In the genomic region with DNA sequence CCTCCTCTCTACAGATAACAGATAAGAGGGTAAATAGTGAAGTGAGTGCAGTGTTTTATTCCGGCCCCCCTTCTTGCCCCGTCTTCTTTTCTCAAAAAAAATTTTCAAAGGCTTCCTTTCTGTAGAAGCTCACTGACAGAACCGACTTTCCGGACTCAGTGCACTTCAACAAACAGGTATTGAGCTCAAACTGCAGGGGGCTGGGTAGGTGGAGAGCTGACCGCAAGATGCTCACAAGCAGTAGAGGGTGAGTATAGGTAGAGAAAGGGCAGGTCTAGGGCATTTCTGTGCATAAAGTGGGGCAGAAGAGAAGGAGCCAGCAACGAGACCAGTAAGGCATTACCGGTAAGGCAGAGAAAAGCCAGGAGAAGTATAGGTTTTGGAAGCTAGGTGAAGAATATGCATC, we compare ENCODE assay signal across 10 cellular contexts.
DNase-seq lines count a peak whose midpoint lies in the region; ATAC-seq and TF ChIP-seq lines count a peak whose summit lies in the region.
"Had no signal": no experiment of that assay in that cellular context is flagged by ENCODE, and none has a peak within 500 bp of the region (broad histone marks: within the 10 kb centered on the region; RNA-seq: fewer than 3 reads in every experiment).

No MANE protein-coding gene starts in this region.

- DNase-seq in activated T-cell treated with anti-CD3 and anti-CD28 coated beads for 48 hours (ENCODE audit: low read depth): peak; percentile 29
- no peak for DNase-seq in natural killer cell treated with Interleukin-12 subunit alpha and Interleukin-12 subunit beta and Interleukin-15 and Interleukin-18, amount 100 ng/mL, for 72 hours (ENCODE audit: low spot score)
- DNase-seq in EL: no peak
- DNase-seq in PC-9: no peak
- DNase-seq in ascending aorta (ENCODE audit: low spot score in 2 of 2): no peak
- DNase-seq: amygdala, foreskin fibroblast had no signal

- H3K9me2 ChIP-seq in DOHH2 (replicated peaks; ENCODE audit: control insufficient read depth, low read length) (no peaks in the 10 kb centered on the region), PC-9 (ENCODE audit: insufficient read depth) (no peaks in the 10 kb centered on the region)

- H3K27ac Mint-ChIP-seq in natural killer cell treated with Interleukin-12 subunit alpha and Interleukin-12 subunit beta and Interleukin-15 and Interleukin-18, amount 100 ng/mL, for 72 hours: peak overlapping the region; percentile 56

- H2AFZ ChIP-seq in PC-9: no peak overlapping the region

- peak overlapping the region; percentile 43 for H3K4me3 Mint-ChIP-seq in natural killer cell treated with Interleukin-12 subunit alpha and Interleukin-12 subunit beta and Interleukin-15 and Interleukin-18, amount 100 ng/mL, for 72 hours

- BruUV-seq in PC-9 (replicated peaks; lab: Mats Ljungman, UMichigan): no TSS peak

- CTCF ChIA-PET in PC-9 (lab: Charles Lee): no interaction called here

- peaks cover 90% of the 10 kb centered on the region for H3K4me1 ChIP-seq in DOHH2 (ENCODE audit: control insufficient read depth, low read length)
- no peaks in the 10 kb centered on the region for H3K4me1 ChIP-seq in PC-9 (replicated peaks; ENCODE audit: insufficient read depth)
- H3K4me1 ChIP-seq in ascending aorta: peaks cover 5 to 9% of the 10 kb centered on the region in 2 donors

- H3K79me2 ChIP-seq in DOHH2 (ENCODE audit: control insufficient read depth, low read length) (peaks cover 91% of the 10 kb centered on the region), PC-9 (ENCODE audit: low read depth) (no peaks in the 10 kb centered on the region)

- H3K36me3 Mint-ChIP-seq in natural killer cell treated with Interleukin-12 subunit alpha and Interleukin-12 subunit beta and Interleukin-15 and Interleukin-18, amount 100 ng/mL, for 72 hours: peaks cover 23% of the 10 kb centered on the region

- no peaks in the 10 kb centered on the region for H3K27me3 Mint-ChIP-seq in natural killer cell treated with Interleukin-12 subunit alpha and Interleukin-12 subunit beta and Interleukin-15 and Interleukin-18, amount 100 ng/mL, for 72 hours

- H3K4me3 ChIP-seq in DOHH2 (ENCODE audit: low read length) (peak overlapping the region; percentile 61), PC-9 (no peak overlapping the region), ascending aorta (no peak overlapping the region)

- H3K27me3 ChIP-seq in DOHH2 (ENCODE audit: control insufficient read depth, low read length) (no peaks in the 10 kb centered on the region), PC-9 (ENCODE audit: insufficient read depth, low read depth) (no peaks in the 10 kb centered on the region), ascending aorta (no peaks in the 10 kb centered on the region)

- POLR2A ChIA-PET in PC-9 (lab: Charles Lee; ENCODE audit: unreplicated experiment): no interaction called here

- peaks cover 61 to 63% of the 10 kb centered on the region in 2 donors for H3K4me1 Mint-ChIP-seq in natural killer cell treated with Interleukin-12 subunit alpha and Interleukin-12 subunit beta and Interleukin-15 and Interleukin-18, amount 100 ng/mL, for 72 hours (ENCODE audit: low read depth in 2 of 2)

- peak; percentile 32 for ATAC-seq in HG03280 (IDR thresholded peaks at IDR 0.05; ENCODE audit: unreplicated experiment)
- peak in 1 of 2 donors; percentile 14 for ATAC-seq in natural killer cell treated with Interleukin-12 subunit alpha and Interleukin-12 subunit beta and Interleukin-15 and Interleukin-18, amount 100 ng/mL, for 72 hours
- no peak for ATAC-seq in SK-N-SH treated with all-trans-retinoic acid at 6 μM for 48 hours

- H3F3A ChIP-seq in DOHH2 (ENCODE audit: control insufficient read depth, insufficient read depth): peaks cover 63% of the 10 kb centered on the region
- H3F3A ChIP-seq in PC-9 (ENCODE audit: insufficient read depth, low read depth): no peaks in the 10 kb centered on the region

- peak overlapping the region; percentile 85 for H3K4me2 ChIP-seq in DOHH2 (ENCODE audit: low read length)
- no peak overlapping the region for H3K4me2 ChIP-seq in PC-9

- H3K27ac ChIP-seq in DOHH2 (ENCODE audit: low read depth, low read length): peak overlapping the region; percentile 98
- no peak overlapping the region for H3K27ac ChIP-seq in PC-9
- no peak overlapping the region for H3K27ac ChIP-seq in ascending aorta

- TF ChIP-seq CTCF in DOHH2 (IDR thresholded peaks at IDR 0.05; ENCODE audit: low read depth, low read length, poor library complexity, severe bottlenecking): no peak
- no peak for TF ChIP-seq CTCF in PC-9 (conservative IDR thresholded peaks at IDR 0.05)
- TF ChIP-seq CTCF in ascending aorta (IDR thresholded peaks at IDR 0.05): no peak

- intact Hi-C loops in PC-9 (cut with micrococcal nuclease; ENCODE audit: unreplicated experiment): no loop called here
- intact Hi-C loops in ascending aorta (cut with DNase I): no loop called here

- H3K9me3 ChIP-seq in DOHH2 (ENCODE audit: control insufficient read depth, insufficient read depth, low read length): no peaks in the 10 kb centered on the region
- no peaks in the 10 kb centered on the region for H3K9me3 ChIP-seq in PC-9 (ENCODE audit: insufficient read depth, low read depth)
- no peaks in the 10 kb centered on the region for H3K9me3 ChIP-seq in ascending aorta

- H3K9me3 Mint-ChIP-seq in natural killer cell treated with Interleukin-12 subunit alpha and Interleukin-12 subunit beta and Interleukin-15 and Interleukin-18, amount 100 ng/mL, for 72 hours: peaks cover 3% of the 10 kb centered on the region

- peaks cover 86% of the 10 kb centered on the region for H3K36me3 ChIP-seq in DOHH2 (ENCODE audit: control insufficient read depth, low read length)
- no peaks in the 10 kb centered on the region for H3K36me3 ChIP-seq in PC-9 (ENCODE audit: low read depth)
- peaks cover 0 to 3% of the 10 kb centered on the region in 2 donors for H3K36me3 ChIP-seq in ascending aorta

- peaks cover 23% of the 10 kb centered on the region for H4K20me1 ChIP-seq in DOHH2 (ENCODE audit: control insufficient read depth, insufficient read depth, low read depth, low read length)
- no peaks in the 10 kb centered on the region for H4K20me1 ChIP-seq in PC-9 (ENCODE audit: insufficient read depth)

TF ChIP-seq in SK-N-SH treated with all-trans-retinoic acid at 6 μM for 48 hours, 23 proteins besides CTCF, POLR2A, EP300 and RAD21 (continues in another document):
- TF ChIP-seq RARB (CRISPR knock-in tag; IDR thresholded peaks at IDR 0.05): no peak
- TF ChIP-seq ISL1 (CRISPR knock-in tag; IDR thresholded peaks at IDR 0.05): no peak
- no peak for TF ChIP-seq ZNF8 (CRISPR knock-in tag; IDR thresholded peaks at IDR 0.05)
- TF ChIP-seq CSDC2 (CRISPR knock-in tag; IDR thresholded peaks at IDR 0.05): no peak
- TF ChIP-seq, protein P1, sequence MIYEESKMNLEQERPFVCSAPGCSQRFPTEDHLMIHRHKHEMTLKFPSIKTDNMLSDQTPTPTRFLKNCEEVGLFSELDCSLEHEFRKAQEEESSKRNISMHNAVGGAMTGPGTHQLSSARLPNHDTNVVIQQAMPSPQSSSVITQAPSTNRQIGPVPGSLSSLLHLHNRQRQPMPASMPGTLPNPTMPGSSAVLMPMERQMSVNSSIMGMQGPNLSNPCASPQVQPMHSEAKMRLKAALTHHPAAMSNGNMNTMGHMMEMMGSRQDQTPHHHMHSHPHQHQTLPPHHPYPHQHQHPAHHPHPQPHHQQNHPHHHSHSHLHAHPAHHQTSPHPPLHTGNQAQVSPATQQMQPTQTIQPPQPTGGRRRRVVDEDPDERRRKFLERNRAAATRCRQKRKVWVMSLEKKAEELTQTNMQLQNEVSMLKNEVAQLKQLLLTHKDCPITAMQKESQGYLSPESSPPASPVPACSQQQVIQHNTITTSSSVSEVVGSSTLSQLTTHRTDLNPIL (CRISPR knock-in tag; IDR thresholded peaks at IDR 0.05; ENCODE audit: low read depth): no peak
- TF ChIP-seq, protein P2, sequence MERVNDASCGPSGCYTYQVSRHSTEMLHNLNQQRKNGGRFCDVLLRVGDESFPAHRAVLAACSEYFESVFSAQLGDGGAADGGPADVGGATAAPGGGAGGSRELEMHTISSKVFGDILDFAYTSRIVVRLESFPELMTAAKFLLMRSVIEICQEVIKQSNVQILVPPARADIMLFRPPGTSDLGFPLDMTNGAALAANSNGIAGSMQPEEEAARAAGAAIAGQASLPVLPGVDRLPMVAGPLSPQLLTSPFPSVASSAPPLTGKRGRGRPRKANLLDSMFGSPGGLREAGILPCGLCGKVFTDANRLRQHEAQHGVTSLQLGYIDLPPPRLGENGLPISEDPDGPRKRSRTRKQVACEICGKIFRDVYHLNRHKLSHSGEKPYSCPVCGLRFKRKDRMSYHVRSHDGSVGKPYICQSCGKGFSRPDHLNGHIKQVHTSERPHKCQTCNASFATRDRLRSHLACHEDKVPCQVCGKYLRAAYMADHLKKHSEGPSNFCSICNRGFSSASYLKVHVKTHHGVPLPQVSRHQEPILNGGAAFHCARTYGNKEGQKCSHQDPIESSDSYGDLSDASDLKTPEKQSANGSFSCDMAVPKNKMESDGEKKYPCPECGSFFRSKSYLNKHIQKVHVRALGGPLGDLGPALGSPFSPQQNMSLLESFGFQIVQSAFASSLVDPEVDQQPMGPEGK (CRISPR knock-in tag; IDR thresholded peaks at IDR 0.05; ENCODE audit: borderline replicate concordance): no peak
- no peak for TF ChIP-seq ZC3H10 (CRISPR knock-in tag; IDR thresholded peaks at IDR 0.05)
- TF ChIP-seq, protein P3, sequence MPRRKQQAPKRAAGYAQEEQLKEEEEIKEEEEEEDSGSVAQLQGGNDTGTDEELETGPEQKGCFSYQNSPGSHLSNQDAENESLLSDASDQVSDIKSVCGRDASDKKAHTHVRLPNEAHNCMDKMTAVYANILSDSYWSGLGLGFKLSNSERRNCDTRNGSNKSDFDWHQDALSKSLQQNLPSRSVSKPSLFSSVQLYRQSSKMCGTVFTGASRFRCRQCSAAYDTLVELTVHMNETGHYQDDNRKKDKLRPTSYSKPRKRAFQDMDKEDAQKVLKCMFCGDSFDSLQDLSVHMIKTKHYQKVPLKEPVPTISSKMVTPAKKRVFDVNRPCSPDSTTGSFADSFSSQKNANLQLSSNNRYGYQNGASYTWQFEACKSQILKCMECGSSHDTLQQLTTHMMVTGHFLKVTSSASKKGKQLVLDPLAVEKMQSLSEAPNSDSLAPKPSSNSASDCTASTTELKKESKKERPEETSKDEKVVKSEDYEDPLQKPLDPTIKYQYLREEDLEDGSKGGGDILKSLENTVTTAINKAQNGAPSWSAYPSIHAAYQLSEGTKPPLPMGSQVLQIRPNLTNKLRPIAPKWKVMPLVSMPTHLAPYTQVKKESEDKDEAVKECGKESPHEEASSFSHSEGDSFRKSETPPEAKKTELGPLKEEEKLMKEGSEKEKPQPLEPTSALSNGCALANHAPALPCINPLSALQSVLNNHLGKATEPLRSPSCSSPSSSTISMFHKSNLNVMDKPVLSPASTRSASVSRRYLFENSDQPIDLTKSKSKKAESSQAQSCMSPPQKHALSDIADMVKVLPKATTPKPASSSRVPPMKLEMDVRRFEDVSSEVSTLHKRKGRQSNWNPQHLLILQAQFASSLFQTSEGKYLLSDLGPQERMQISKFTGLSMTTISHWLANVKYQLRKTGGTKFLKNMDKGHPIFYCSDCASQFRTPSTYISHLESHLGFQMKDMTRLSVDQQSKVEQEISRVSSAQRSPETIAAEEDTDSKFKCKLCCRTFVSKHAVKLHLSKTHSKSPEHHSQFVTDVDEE (CRISPR knock-in tag; IDR thresholded peaks at IDR 0.05): no peak
- TF ChIP-seq ARNTL (CRISPR knock-in tag; IDR thresholded peaks at IDR 0.05; ENCODE audit: borderline replicate concordance, low read depth): no peak
- no peak for TF ChIP-seq ZFP3 (CRISPR knock-in tag; IDR thresholded peaks at IDR 0.05)
